ENCODE assay signal across 8 cellular contexts in genomic region chr10:109912335-109913282, GRCh38. TPM values are rescaled to one million over a fixed set of nuclear protein-coding genes. Genes with fewer than 3 reads are reported as not detected.
DNase-seq lines count a peak whose midpoint lies in the region; ATAC-seq, FAIRE-seq and TF ChIP-seq lines count a peak whose summit lies in the region.

No MANE protein-coding gene starts in this region.

- no peaks in the 10 kb centered on the region for H3K27me3 Mint-ChIP-seq in stimulated activated naive B cell treated with anti-CD40 and anti-IgM and Interleukin-4, amounts not matched to agents 10 μg/mL and 1 μg/mL and 100 μg/mL, for 72 hours

- peak; percentile 84 for FAIRE-seq in GM12892 (lab: Jason Lieb, UNC)

- H3K27me3 ChIP-seq in IMR-90 (ENCODE audit: control insufficient read depth, insufficient read depth, low read length) (no peaks in the 10 kb centered on the region), breast epithelium (no peaks in the 10 kb centered on the region)

- in situ Hi-C loops in IMR-90 (cut with MboI; ENCODE audit: low sequenced_read_pairs) = loop anchor here (25.0 kb wide), 1 partner anchor 650 kb away; the partner anchor contains the start of gene SMC3

- 0 out of 2 replicates have a peak overlapping the region, but pooled peaks have one; percentile 11 for H3K14ac ChIP-seq in IMR-90 (replicated peaks; ENCODE audit: low read depth, low read length)

- H3K4me3 ChIP-seq in IMR-90 (ENCODE audit: insufficient read depth, low read depth, low read length) (no peak overlapping the region), breast epithelium (no peak overlapping the region), lower leg skin (ENCODE audit: low read depth, poor library complexity, severe bottlenecking) (no peak overlapping the region)

- peak overlapping the region; percentile 12; the same call in 1 of the 2 replicates for H4K5ac ChIP-seq in IMR-90 (ENCODE audit: low read depth, low read length)

- H3K4me2 ChIP-seq in IMR-90 (ENCODE audit: low read depth, low read length) = peak overlapping the region; percentile 6; the same call in 1 of the 2 replicates

- H3K23ac ChIP-seq in IMR-90 (ENCODE audit: low read depth, low read length) = no peak overlapping the region

- peak overlapping the region; percentile 49 for H3K27ac Mint-ChIP-seq in stimulated activated naive B cell treated with anti-CD40 and anti-IgM and Interleukin-4, amounts not matched to agents 10 μg/mL and 1 μg/mL and 100 μg/mL, for 72 hours

- H2BK5ac ChIP-seq in IMR-90 (ENCODE audit: low read depth, low read length, poor library complexity, severe bottlenecking) = peak overlapping the region; percentile 68

- ATAC-seq in GM21619 (IDR thresholded peaks at IDR 0.05; ENCODE audit: unreplicated experiment) = peak; percentile 86
- peak; percentile 50 for ATAC-seq in IMR-90 (ENCODE audit: low read depth)
- peak; percentile 90 to 91 for ATAC-seq in stimulated activated naive B cell treated with anti-CD40 and anti-IgM and Interleukin-4, amounts not matched to agents 10 μg/mL and 1 μg/mL and 100 μg/mL, for 72 hours (replicated peaks)

- 0 out of 2 replicates have a peak overlapping the region, but pooled peaks have one; percentile 0 for H3K4ac ChIP-seq in IMR-90 (ENCODE audit: low read depth, low read length)

- intact Hi-C loops in IMR-90 (cut with micrococcal nuclease) (no loop called here), breast epithelium (cut with DNase I; ENCODE audit: low total_unique reads) (no loop called here), lower leg skin (cut with DNase I; ENCODE audit: low total_unique reads) (no loop called here)

- H3K4me3 Mint-ChIP-seq in stimulated activated naive B cell treated with anti-CD40 and anti-IgM and Interleukin-4, amounts not matched to agents 10 μg/mL and 1 μg/mL and 100 μg/mL, for 72 hours = peak overlapping the region; percentile 21 to 39

- H3K4me1 Mint-ChIP-seq in stimulated activated naive B cell treated with anti-CD40 and anti-IgM and Interleukin-4, amounts not matched to agents 10 μg/mL and 1 μg/mL and 100 μg/mL, for 72 hours = peaks cover 47 to 75% of the 10 kb centered on the region in 2 donors

- H3K36me3 ChIP-seq in IMR-90 (ENCODE audit: control insufficient read depth, insufficient read depth, low read length) (peaks cover 6% of the 10 kb centered on the region), breast epithelium (no peaks in the 10 kb centered on the region)

- H2BK20ac ChIP-seq in IMR-90 (ENCODE audit: low read depth, low read length) = no peak overlapping the region

- POLR2A ChIA-PET in IMR-90 (lab: Charles Lee; ENCODE audit: unreplicated experiment) = interaction anchor here (0.9 kb wide), 1 partner anchor 9 kb away, joined by 4 read pairs; no protein-coding TSS in a partner anchor

- H3K18ac ChIP-seq in IMR-90 (ENCODE audit: low read depth, low read length) = peak overlapping the region; percentile 63; the same call in 1 of the 2 replicates

- peaks cover 34 to 60% of the 10 kb centered on the region in 2 experiments for H3K79me1 ChIP-seq in IMR-90 (ENCODE audit: low read depth in 1 of 2, low read length in 2 of 2)

- no peak overlapping the region for H3K9ac ChIP-seq in IMR-90 (ENCODE audit: low read depth, low read length)

- H2BK15ac ChIP-seq in IMR-90 (ENCODE audit: low read depth, low read length) = no peak overlapping the region

- H2AK5ac ChIP-seq in IMR-90 (ENCODE audit: low read depth, low read length) = peak overlapping the region; percentile 54; the same call in 1 of the 2 replicates

- H3K56ac ChIP-seq in IMR-90 (ENCODE audit: extremely low read depth, insufficient read depth, low read length) = no peak overlapping the region

- H3K9me3 ChIP-seq in IMR-90 (ENCODE audit: control insufficient read depth, insufficient read depth, low read length) = no peaks in the 10 kb centered on the region
- H3K9me3 ChIP-seq in breast epithelium = no peaks in the 10 kb centered on the region

- H4K91ac ChIP-seq in IMR-90 (ENCODE audit: insufficient read depth, low read depth, low read length) = no peak overlapping the region

- H4K8ac ChIP-seq in IMR-90 (ENCODE audit: low read depth in 2 of 2, low read length in 2 of 2) = no peak overlapping the region

- dilution Hi-C loops in IMR-90 (cut with HindIII; ENCODE audit: low sequenced_read_pairs, unreplicated experiment) = no loop called here

- H3K36me3 Mint-ChIP-seq in stimulated activated naive B cell treated with anti-CD40 and anti-IgM and Interleukin-4, amounts not matched to agents 10 μg/mL and 1 μg/mL and 100 μg/mL, for 72 hours = peaks cover 36 to 53% of the 10 kb centered on the region in 2 donors

- peaks cover 1 to 4% of the 10 kb centered on the region in 2 donors for H3K9me3 Mint-ChIP-seq in stimulated activated naive B cell treated with anti-CD40 and anti-IgM and Interleukin-4, amounts not matched to agents 10 μg/mL and 1 μg/mL and 100 μg/mL, for 72 hours

- CTCF ChIA-PET in IMR-90 (lab: Yijun Ruan, JAX) = interaction anchor here (0.5 to 2.0 kb wide), 2 partner anchors 28 to 447 kb away, joined by 4 to 5 read pairs; no protein-coding TSS in a partner anchor

- BruUV-seq in IMR-90 (replicated peaks; lab: Mats Ljungman, UMichigan) = no TSS peak

- H2AK9ac ChIP-seq in IMR-90 (replicated peaks; ENCODE audit: low read depth, low read length, poor library complexity) = no peak overlapping the region

- H3K9me1 ChIP-seq in IMR-90 (ENCODE audit: insufficient read depth, low read length) = peaks cover 16% of the 10 kb centered on the region

- 17% methylated on average over 1 of the region's 2 CpGs; no CpG with 5 or more reads in 1 of the 2 experiments for WGBS in IMR-90 (ENCODE audit: extremely low coverage in 2 of 2, insufficient read length in 1 of 2), 2 experiments
- 42 to 44% methylated on average over 2 of the region's 2 CpGs for WGBS in lower leg skin, 2 donors

- TF ChIP-seq CTCF in IMR-90 (conservative IDR thresholded peaks at IDR 0.05; ENCODE audit: low read depth, low read length) (no peak), breast epithelium (IDR thresholded peaks at IDR 0.05) (no peak), lower leg skin (IDR thresholded peaks at IDR 0.05) (no peak)

- no peak overlapping the region for H2BK120ac ChIP-seq in IMR-90 (ENCODE audit: low read depth, low read length)

- TF ChIP-seq POLR2A in GM12892 (IDR thresholded peaks at IDR 0.05; ENCODE audit: low read depth, low read length) (no peak), IMR-90 (IDR thresholded peaks at IDR 0.05; ENCODE audit: low read depth, low read length) (no peak), breast epithelium (IDR thresholded peaks at IDR 0.05) (no peak), lower leg skin (IDR thresholded peaks at IDR 0.05) (no peak)

- peaks cover 20% of the 10 kb centered on the region; the same call in 1 of the 2 replicates for H4K20me1 ChIP-seq in IMR-90 (ENCODE audit: insufficient read depth, low read length)

- no peak for TF ChIP-seq RAD21 in IMR-90 (IDR thresholded peaks at IDR 0.05; ENCODE audit: low read length)

- DNase-seq in GM12892 (ENCODE audit: insufficient read length) (no peak), IMR-90 (peak; percentile 87), breast epithelium (ENCODE audit: low spot score in 2 of 2) (no peak), lower leg skin (ENCODE audit: low spot score in 2 of 2) (no peak), cerebellar cortex (ENCODE audit: low spot score) (no peak)
- peak; percentile 32 for DNase-seq in stimulated activated naive B cell treated with anti-CD40 and anti-IgM and Interleukin-4, amounts not matched to agents 10 μg/mL and 1 μg/mL and 100 μg/mL, for 72 hours
- no peak for DNase-seq in activated T-cell treated with anti-CD3 and anti-CD28 coated beads, Interleukin-2, amount 50 U/mL, for 1 hour

- H3K4me1 ChIP-seq in IMR-90 (ENCODE audit: control insufficient read depth, insufficient read depth, low read length) (peaks cover 16% of the 10 kb centered on the region), breast epithelium (peaks cover 0 to 3% of the 10 kb centered on the region in 2 donors)

- H2AFZ ChIP-seq in IMR-90 (replicated peaks; ENCODE audit: low read length, poor library complexity) = no peak overlapping the region

- H3K27ac ChIP-seq in IMR-90 (ENCODE audit: insufficient read depth, low read length) (no peak overlapping the region), breast epithelium (peak overlapping the region; percentile 43 to 74)

TF ChIP-seq in IMR-90, 13 proteins besides CTCF, POLR2A, EP300 and RAD21:
- TF ChIP-seq USF2 (IDR thresholded peaks at IDR 0.05; ENCODE audit: low read depth, low read length) (no peak), CEBPB (IDR thresholded peaks at IDR 0.05; ENCODE audit: low read depth, low read length) (peak; percentile 4; the same call in 1 of the 2 replicates), FOS (IDR thresholded peaks at IDR 0.05; ENCODE audit: low read depth, low read length) (peak; percentile 27; the same call in 1 of the 2 replicates)
TF ChIP-seq in IMR-90: peak in this region for 2.

RNA-seq across cellular contexts. Expression of gene XPNPEP1, which starts 10.7 kb away (rescaled TPM):
- 35.7 TPM for polyA plus RNA-seq in GM12892 (2012; ENCODE audit: missing spikeins)
- total RNA-seq in IMR-90 (2012; rRNA removed) (136 and 164 TPM in 2 replicates), breast epithelium (10 to 100 TPM; 61.1 to 89.5 (median 89.0) TPM), lower leg skin (100 to 1,000 TPM in 2 of 4 donors, 10 to 100 TPM in 2; 77.5 to 109 (median 100) TPM)
- polyA plus RNA-seq in IMR-90 (2012; rRNA removed) = 311 and 378 TPM in 2 replicates
- 71.3 and 117 TPM in 2 replicates for polyA plus RNA-seq in IMR-90 (2012; cell fraction: cytosol; rRNA removed)
- 84.0 and 137 TPM in 2 replicates for polyA plus RNA-seq in IMR-90 (2012; cell fraction: nucleus; rRNA removed; ENCODE audit: low replicate concordance)

Comparison
In these comparisons a context has a peak if more than half of its experiments do, and no peak if none do; other contexts are left out.
1. DNase-seq: peak in IMR-90 (single experiment) and stimulated activated naive B cell treated with anti-CD40 and anti-IgM and Interleukin-4, amounts not matched to agents 10 μg/mL and 1 μg/mL and 100 μg/mL, for 72 hours (single experiment); none in GM12892 (single experiment), breast epithelium (0 of 2), activated T-cell treated with anti-CD3 and anti-CD28 coated beads, Interleukin-2, amount 50 U/mL, for 1 hour (single experiment), lower leg skin (0 of 2) and cerebellar cortex (single experiment).
2. Peak in every context shown above with its lines, with median percentiles within 50 percentile points of each other: ATAC-seq.